In the genomic region with DNA sequence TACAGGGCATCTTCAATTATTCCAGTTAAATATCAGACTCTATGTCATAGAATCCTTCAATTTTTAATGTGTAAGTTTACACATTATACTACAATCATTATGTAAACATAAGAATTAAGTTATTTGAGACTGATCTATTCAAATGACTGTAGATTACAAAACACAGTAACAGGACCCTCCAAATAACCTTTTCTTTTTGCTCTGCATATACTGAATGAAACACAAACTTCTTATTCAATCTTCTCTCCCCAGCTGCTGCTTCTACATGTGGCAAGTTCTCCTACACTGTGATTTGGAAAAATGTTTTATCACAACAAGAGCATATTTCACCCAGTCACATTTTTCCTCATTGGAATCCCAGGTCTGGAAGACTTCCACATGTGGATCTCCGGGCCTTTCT, we compare ENCODE assay signal across 1 cellular context.
TF ChIP-seq lines count a peak whose summit lies in the region.

A gene (plus strand): TSS at position 301 of the 400 bp plus-strand sequence. CDS start 0 bp downstream, at position 301.

TF ChIP-seq in GM23338, 12 proteins besides CTCF, POLR2A, EP300 and RAD21 (continued from another document):
- TF ChIP-seq EZH2 (IDR thresholded peaks at IDR 0.05; ENCODE audit: low read depth, unreplicated experiment): no peak
- no peak for TF ChIP-seq POLR2AphosphoS5 (IDR thresholded peaks at IDR 0.05; ENCODE audit: low read depth)
TF ChIP-seq in GM23338: peak in this region for 0.
